ENCODE assay signal across 1 cellular context in genomic region chr17:57478433-57478832, GRCh38.
TF ChIP-seq lines count a peak whose summit lies in the region.

No MANE protein-coding gene starts in this region.

TF ChIP-seq in K562, 482 proteins besides CTCF, POLR2A, EP300 and RAD21 (continued from another document):
- TF ChIP-seq ZBTB11 (CRISPR knock-in tag; IDR thresholded peaks at IDR 0.05) = 0 out of 6 replicates have a peak, but pooled peaks of 1 of the 3 experiments have one; percentile 40
